Comparison of ENCODE assay signal across 28 cellular contexts in genomic region chr10:131267814-131268095, GRCh38. TPM values are rescaled to one million over a fixed set of nuclear protein-coding genes. Genes with fewer than 3 reads are reported as not detected.
"Had no signal": no experiment of that assay in that cellular context is flagged by ENCODE, and none has a peak within 500 bp of the region (broad histone marks: within the 10 kb centered on the region; RNA-seq: fewer than 3 reads in every experiment).

No MANE protein-coding gene starts in this region.

- H3K4me1 Mint-ChIP-seq: immature natural killer cell; mesothelial cell of epicardium; stimulated activated naive B cell treated with anti-CD40 and anti-IgM and Interleukin-4, amounts not matched to agents 10 μg/mL and 1 μg/mL and 100 μg/mL, for 72 hours had no signal

- H3K9me3 ChIP-seq: esophagus squamous epithelium, lower lobe of right lung, mucosa of descending colon, prostate gland, suprapubic skin, transverse colon had no signal

- H3K4me3 Mint-ChIP-seq: dendritic cell treated with granulocyte-macrophage colony-stimulating factor and Interleukin-4, amounts not matched to agents 40 ng/mL and 50 ng/mL, for 4 days; immature natural killer cell; mesothelial cell of epicardium; naive B cell; nephron; neural progenitor cell; stimulated activated naive B cell treated with anti-CD40 and anti-IgM and Interleukin-4, amounts not matched to agents 10 μg/mL and 1 μg/mL and 100 μg/mL, for 72 hours; stimulated activated naive CD8-positive, alpha-beta T cell treated with anti-CD3 and anti-CD28 coated beads, Interleukin-15, Interleukin-2, amounts not matched to agents 100 ng/mL and 50 ng/mL, for 24 hours had no signal

- H3K4me1 ChIP-seq: esophagus squamous epithelium, left ventricle myocardium inferior, lower lobe of right lung, neural progenitor cell, prostate gland, right atrium auricular region, suprapubic skin, transverse colon had no signal

- H3K36me3 ChIP-seq: esophagus squamous epithelium, left ventricle myocardium inferior, lower lobe of right lung, neural progenitor cell, prostate gland, right atrium auricular region, suprapubic skin, transverse colon had no signal

- H3K27me3 Mint-ChIP-seq: dendritic cell treated with granulocyte-macrophage colony-stimulating factor and Interleukin-4, amounts not matched to agents 40 ng/mL and 50 ng/mL, for 4 days; stimulated activated naive B cell treated with anti-CD40 and anti-IgM and Interleukin-4, amounts not matched to agents 10 μg/mL and 1 μg/mL and 100 μg/mL, for 72 hours; stimulated activated naive CD8-positive, alpha-beta T cell treated with anti-CD3 and anti-CD28 coated beads, Interleukin-15, Interleukin-2, amounts not matched to agents 100 ng/mL and 50 ng/mL, for 24 hours had no signal

- ATAC-seq: left colon; mucosa of descending colon; sciatic nerve; stimulated activated naive B cell treated with anti-CD40 and anti-IgM and Interleukin-4, amounts not matched to agents 10 μg/mL and 1 μg/mL and 100 μg/mL, for 72 hours had no signal

- H3K36me3 Mint-ChIP-seq: immature natural killer cell; mesothelial cell of epicardium; naive B cell; stimulated activated naive B cell treated with anti-CD40 and anti-IgM and Interleukin-4, amounts not matched to agents 10 μg/mL and 1 μg/mL and 100 μg/mL, for 72 hours had no signal

- H3K27ac Mint-ChIP-seq: dendritic cell treated with granulocyte-macrophage colony-stimulating factor and Interleukin-4, amounts not matched to agents 40 ng/mL and 50 ng/mL, for 4 days; immature natural killer cell; mesothelial cell of epicardium; naive B cell; nephron; neural progenitor cell; stimulated activated naive B cell treated with anti-CD40 and anti-IgM and Interleukin-4, amounts not matched to agents 10 μg/mL and 1 μg/mL and 100 μg/mL, for 72 hours; stimulated activated naive CD8-positive, alpha-beta T cell treated with anti-CD3 and anti-CD28 coated beads, Interleukin-15, Interleukin-2, amounts not matched to agents 100 ng/mL and 50 ng/mL, for 24 hours had no signal

- H3K4me3 ChIP-seq: esophagus squamous epithelium, left ventricle myocardium inferior, lower lobe of right lung, mucosa of descending colon, neural progenitor cell, prostate gland, right atrium auricular region, smooth muscle cell, suprapubic skin, transverse colon had no signal

- H3K27ac ChIP-seq: esophagus squamous epithelium, left ventricle myocardium inferior, lower lobe of right lung, neural progenitor cell, prostate gland, right atrium auricular region, suprapubic skin, transverse colon had no signal

- H3K27me3 ChIP-seq: neural progenitor cell, right atrium auricular region, transverse colon had no signal

- DNase-seq: central memory CD4-positive, alpha-beta T cell; effector memory CD4-positive, alpha-beta T cell; erythroblast; esophagus squamous epithelium; hypothalamus; immature natural killer cell; islet precursor cell; kidney glomerular epithelial cell; left colon; left ventricle myocardium inferior; mucosa of descending colon; naive B cell; nucleus accumbens; stimulated activated CD4-positive, alpha-beta T cell treated with anti-CD3 and anti-CD28 coated beads, Interleukin-4, amount 100 ng/mL, for 4 hours; stimulated activated naive B cell treated with anti-CD40 and anti-IgM and Interleukin-4, amounts not matched to agents 10 μg/mL and 1 μg/mL and 100 μg/mL, for 72 hours; transverse colon had no signal

- H3K9ac ChIP-seq: neural progenitor cell had no signal

- H3K9me3 Mint-ChIP-seq: dendritic cell treated with granulocyte-macrophage colony-stimulating factor and Interleukin-4, amounts not matched to agents 40 ng/mL and 50 ng/mL, for 4 days; neural progenitor cell had no signal

RNA-seq across cellular contexts. Expression of gene TCERG1L, which starts 43.8 kb away (rescaled TPM):
- total RNA-seq: left colon, left ventricle myocardium inferior, lower lobe of right lung, mucosa of descending colon, osteocyte, smooth muscle cell had no signal
- polyA plus RNA-seq: immature natural killer cell, smooth muscle cell had no signal
